In the genomic region with DNA sequence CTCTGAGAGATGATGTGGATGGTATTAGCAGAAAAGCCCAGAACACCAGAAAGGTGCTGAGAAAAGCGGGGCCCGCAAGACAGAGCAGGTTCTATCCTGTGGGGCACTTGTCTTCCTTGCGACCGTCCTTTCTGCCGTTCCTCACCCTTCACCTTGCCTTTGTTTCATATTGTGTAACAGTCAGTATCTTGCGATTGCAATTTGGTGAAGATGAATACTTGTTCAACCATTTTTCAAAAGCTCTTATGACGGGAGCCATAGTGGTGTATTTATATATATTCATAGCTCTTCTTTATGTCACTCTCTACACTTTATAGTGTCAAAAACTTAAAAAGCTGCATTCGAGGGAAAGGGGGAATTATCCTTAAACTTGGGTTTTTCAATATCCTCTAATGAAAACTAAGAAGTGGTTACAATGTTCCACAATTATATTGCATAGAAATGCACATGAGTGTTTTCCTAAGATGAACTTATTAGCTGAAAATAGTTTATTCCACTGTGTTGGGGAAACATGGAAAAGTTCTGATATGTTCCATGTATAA, we compare ENCODE assay signal across 8 cellular contexts. TPM values are rescaled to one million over a fixed set of nuclear protein-coding genes. Genes with fewer than 3 reads are reported as not detected.
DNase-seq lines count a peak whose midpoint lies in the region; ATAC-seq and TF ChIP-seq lines count a peak whose summit lies in the region.

No MANE protein-coding gene starts in this region.

- ATAC-seq in GM21717 (IDR thresholded peaks at IDR 0.05; ENCODE audit: unreplicated experiment) (peak; percentile 37), HG03457 (IDR thresholded peaks at IDR 0.05; ENCODE audit: unreplicated experiment) (no peak), HG02884 (IDR thresholded peaks at IDR 0.05; ENCODE audit: unreplicated experiment) (no peak)

- H3K4me3 ChIP-seq in AG04449 (ENCODE audit: low read depth, low read length): peak overlapping the region; percentile 63

- CTCF ChIA-PET in AG04449 (lab: Yijun Ruan, JAX): interaction anchor here (1.3 to 3.2 kb wide), 2 partner anchors 10 to 17 kb away, joined by 3 to 27 read pairs; no protein-coding TSS in a partner anchor

- peak overlapping the region; percentile 95 for H3K4me3 Mint-ChIP-seq in endothelial cell (ENCODE audit: unreplicated experiment)
- peak overlapping the region; percentile 94 for H3K4me3 Mint-ChIP-seq in nephron progenitor cell

- H3K36me3 Mint-ChIP-seq in endothelial cell (ENCODE audit: low read depth, unreplicated experiment): no peaks in the 10 kb centered on the region
- no peaks in the 10 kb centered on the region for H3K36me3 Mint-ChIP-seq in nephron progenitor cell (ENCODE audit: low read depth)

- peaks cover 2% of the 10 kb centered on the region for H3K27me3 Mint-ChIP-seq in endothelial cell (ENCODE audit: unreplicated experiment)
- H3K27me3 Mint-ChIP-seq in nephron progenitor cell (ENCODE audit: low read depth, poor library complexity): peaks cover 64% of the 10 kb centered on the region

- H3K4me1 Mint-ChIP-seq in endothelial cell (ENCODE audit: unreplicated experiment) (peaks cover 10% of the 10 kb centered on the region), nephron progenitor cell (peaks cover 23% of the 10 kb centered on the region)

- DNase-seq in AG04449 (ENCODE audit: low read depth, low spot score) (no peak), NOMO-1 treated with DMSO at 0.1 percent for 48 hours (lab: John Stamatoyannopoulos, UW; ENCODE audit: unreplicated experiment) (peak; percentile 47), endothelial cell (ENCODE audit: low spot score) (no peak), nephron progenitor cell (no peak)
- DNase-seq in stimulated activated CD4-positive, alpha-beta T cell treated with anti-CD3 and anti-CD28 coated beads, Interleukin-4, amount 100 ng/mL, for 4 hours: no peak

- H3K27ac Mint-ChIP-seq in endothelial cell (ENCODE audit: unreplicated experiment): peak overlapping the region; percentile 19
- H3K27ac Mint-ChIP-seq in nephron progenitor cell: no peak overlapping the region

- POLR2A ChIA-PET in AG04449 (lab: Yijun Ruan, JAX): no interaction called here

- H3K9me3 Mint-ChIP-seq in endothelial cell (ENCODE audit: unreplicated experiment) (no peaks in the 10 kb centered on the region), nephron progenitor cell (no peaks in the 10 kb centered on the region)

- TF ChIP-seq CTCF in AG04449 (IDR thresholded peaks at IDR 0.05; ENCODE audit: insufficient read depth, low read length, missing control alignments): no peak
- TF ChIP-seq CTCF in endothelial cell (IDR thresholded peaks at IDR 0.05; ENCODE audit: unreplicated experiment): no peak
- no peak for TF ChIP-seq CTCF in nephron progenitor cell (IDR thresholded peaks at IDR 0.05)

RNA-seq across cellular contexts. Expression of gene MAP3K13, which starts 0.8 kb away (rescaled TPM):
- total RNA-seq in endothelial cell (ENCODE audit: unreplicated experiment): 26.4 TPM
